Comparison of ENCODE assay signal across 1 cellular context in the genomic region with DNA sequence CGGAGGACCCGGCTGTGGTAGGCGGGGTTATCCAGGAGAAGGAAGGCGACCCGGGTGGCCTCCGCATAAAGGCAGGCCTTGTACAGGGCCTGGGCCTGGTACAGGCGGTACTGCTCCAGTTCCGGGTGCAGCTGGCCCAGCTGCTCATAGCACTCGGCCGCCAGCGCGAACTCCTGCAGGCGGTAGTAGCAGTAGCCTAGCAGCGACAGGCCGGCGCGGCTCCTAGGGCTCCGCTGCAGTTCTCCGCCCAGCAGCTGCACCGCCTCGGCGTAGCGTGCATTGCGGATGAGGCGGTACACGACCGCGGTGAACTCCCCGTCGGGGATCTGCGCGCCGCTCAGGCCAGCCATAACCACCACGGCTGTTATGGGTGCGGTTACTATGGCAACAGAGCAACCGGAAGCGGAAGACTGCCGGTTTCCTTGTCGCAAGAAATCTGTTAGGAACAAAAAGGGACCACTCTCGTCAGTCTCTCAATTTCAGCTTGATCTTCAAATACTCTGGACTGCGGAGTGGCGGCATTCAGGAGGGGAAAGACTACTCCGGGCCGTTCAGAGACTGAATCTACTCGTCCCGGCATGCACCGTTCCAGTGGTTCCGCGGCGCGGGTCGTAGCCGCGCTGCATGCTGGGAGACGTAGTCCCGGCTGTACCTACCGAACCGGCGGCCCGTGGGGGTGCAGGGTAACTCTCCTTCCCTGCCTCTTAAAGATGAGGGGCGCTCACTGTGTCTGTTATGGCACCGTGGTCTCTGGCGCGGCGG.
TF ChIP-seq lines count a peak whose summit lies in the region.

No MANE protein-coding gene starts in this region.

TF ChIP-seq in HCT116, 20 proteins besides CTCF, POLR2A, EP300 and RAD21 (continued from another document):
- TF ChIP-seq TCF7L2 (IDR thresholded peaks at IDR 0.05; ENCODE audit: borderline replicate concordance, extremely low read depth, insufficient read depth, insufficient read length): no peak
- TF ChIP-seq YY1 (IDR thresholded peaks at IDR 0.05; ENCODE audit: extremely low read depth, insufficient replicate concordance, low read depth, low read length): peak; percentile 42
- no peak for TF ChIP-seq SP1 (IDR thresholded peaks at IDR 0.05; ENCODE audit: low read depth)
- no peak for TF ChIP-seq FOSL1 (IDR thresholded peaks at IDR 0.05; ENCODE audit: low read depth)
- TF ChIP-seq SRF (IDR thresholded peaks at IDR 0.05; ENCODE audit: low read depth): no peak
- TF ChIP-seq, protein P1, sequence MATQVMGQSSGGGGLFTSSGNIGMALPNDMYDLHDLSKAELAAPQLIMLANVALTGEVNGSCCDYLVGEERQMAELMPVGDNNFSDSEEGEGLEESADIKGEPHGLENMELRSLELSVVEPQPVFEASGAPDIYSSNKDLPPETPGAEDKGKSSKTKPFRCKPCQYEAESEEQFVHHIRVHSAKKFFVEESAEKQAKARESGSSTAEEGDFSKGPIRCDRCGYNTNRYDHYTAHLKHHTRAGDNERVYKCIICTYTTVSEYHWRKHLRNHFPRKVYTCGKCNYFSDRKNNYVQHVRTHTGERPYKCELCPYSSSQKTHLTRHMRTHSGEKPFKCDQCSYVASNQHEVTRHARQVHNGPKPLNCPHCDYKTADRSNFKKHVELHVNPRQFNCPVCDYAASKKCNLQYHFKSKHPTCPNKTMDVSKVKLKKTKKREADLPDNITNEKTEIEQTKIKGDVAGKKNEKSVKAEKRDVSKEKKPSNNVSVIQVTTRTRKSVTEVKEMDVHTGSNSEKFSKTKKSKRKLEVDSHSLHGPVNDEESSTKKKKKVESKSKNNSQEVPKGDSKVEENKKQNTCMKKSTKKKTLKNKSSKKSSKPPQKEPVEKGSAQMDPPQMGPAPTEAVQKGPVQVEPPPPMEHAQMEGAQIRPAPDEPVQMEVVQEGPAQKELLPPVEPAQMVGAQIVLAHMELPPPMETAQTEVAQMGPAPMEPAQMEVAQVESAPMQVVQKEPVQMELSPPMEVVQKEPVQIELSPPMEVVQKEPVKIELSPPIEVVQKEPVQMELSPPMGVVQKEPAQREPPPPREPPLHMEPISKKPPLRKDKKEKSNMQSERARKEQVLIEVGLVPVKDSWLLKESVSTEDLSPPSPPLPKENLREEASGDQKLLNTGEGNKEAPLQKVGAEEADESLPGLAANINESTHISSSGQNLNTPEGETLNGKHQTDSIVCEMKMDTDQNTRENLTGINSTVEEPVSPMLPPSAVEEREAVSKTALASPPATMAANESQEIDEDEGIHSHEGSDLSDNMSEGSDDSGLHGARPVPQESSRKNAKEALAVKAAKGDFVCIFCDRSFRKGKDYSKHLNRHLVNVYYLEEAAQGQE (IDR thresholded peaks at IDR 0.05; ENCODE audit: low read depth): no peak
- no peak for TF ChIP-seq JUND (IDR thresholded peaks at IDR 0.05)
- no peak for TF ChIP-seq CEBPB (IDR thresholded peaks at IDR 0.05; ENCODE audit: low read depth)
- no peak for TF ChIP-seq ZNF274 (IDR thresholded peaks at IDR 0.05; ENCODE audit: low read depth, low read length)
- peak; percentile 24; the same call in 1 of the 2 replicates for TF ChIP-seq EGR1 (IDR thresholded peaks at IDR 0.05; ENCODE audit: low read depth)
- TF ChIP-seq ZFX (IDR thresholded peaks at IDR 0.05): peak; percentile 32; the same call in 1 of the 2 replicates
- TF ChIP-seq SIN3A (IDR thresholded peaks at IDR 0.05; ENCODE audit: low read depth): no peak
